33 cellular contexts compared by ENCODE assay signal in genomic region chr11:70384486-70385152, GRCh38. TPM values are rescaled to one million over a fixed set of nuclear protein-coding genes. Genes with fewer than 3 reads are reported as not detected.
A peak's percentile ranks its signal among the peaks of the same experiment; 100 is the strongest.
DNase-seq lines count a peak whose midpoint lies in the region; ATAC-seq, FAIRE-seq and TF ChIP-seq lines count a peak whose summit lies in the region.
"Had no signal": no experiment of that assay in that cellular context is flagged by ENCODE, and none has a peak within 500 bp of the region (broad histone marks: within the 10 kb centered on the region; RNA-seq: fewer than 3 reads in every experiment).

No MANE protein-coding gene starts in this region.

- no peak overlapping the region for H3K4me3 Mint-ChIP-seq in MCF 10A (ENCODE audit: unreplicated experiment)
- H3K4me3 Mint-ChIP-seq: activated naive CD8-positive, alpha-beta T cell treated with anti-CD3 and anti-CD28 coated beads, Interleukin-2, amount 50 U/mL, for 24 hours had no signal

- no peaks in the 10 kb centered on the region for H3K23me2 ChIP-seq in H1 (ENCODE audit: low read depth, low read length)

- no peaks in the 10 kb centered on the region for H3K27me3 ChIP-seq in A673 (replicated peaks; ENCODE audit: insufficient read depth, low read depth, low read length, poor library complexity)
- H3K27me3 ChIP-seq in H1 (replicated peaks in 1 of 4; ENCODE audit: control insufficient read depth in 3 of 4, extremely low read depth in 1 of 4, insufficient read depth in 3 of 4, low read length in 3 of 4) = no peaks in the 10 kb centered on the region
- H3K27me3 ChIP-seq in neuronal stem cell (ENCODE audit: control insufficient read depth in 3 of 3, insufficient read depth in 3 of 3, low read depth in 1 of 3, low read length in 3 of 3) = no peaks in the 10 kb centered on the region
- H3K27me3 ChIP-seq: esophagus squamous epithelium, Peyer's patch, SJCRH30, stomach, upper lobe of left lung had no signal

- H4K91ac ChIP-seq in H1 (replicated peaks; ENCODE audit: insufficient read length, low read length) = no peak overlapping the region
- H4K91ac ChIP-seq in neuronal stem cell (ENCODE audit: low read depth, low read length, poor library complexity) = no peak overlapping the region

- peaks cover 27% of the 10 kb centered on the region for H3K4me1 ChIP-seq in A673 (ENCODE audit: insufficient read depth, low read length, poor library complexity, severe bottlenecking)
- H3K4me1 ChIP-seq in H1 (replicated peaks in 1 of 4; ENCODE audit: control insufficient read depth in 3 of 4, insufficient read depth in 4 of 4, low read length in 3 of 4) = peaks cover 3 to 22% (median 8%) of the 10 kb centered on the region in 4 experiments; a peak in 5 of 7 replicates
- H3K4me1 ChIP-seq in neuronal stem cell (ENCODE audit: control insufficient read depth in 2 of 2, insufficient read depth in 1 of 2, low read depth in 1 of 2, low read length in 2 of 2) = peaks cover 0 to 4% of the 10 kb centered on the region in 2 donors
- H3K4me1 ChIP-seq: Caco-2, Peyer's patch, SJCRH30, upper lobe of left lung had no signal

- peak overlapping the region; percentile 24 for H3K27ac ChIP-seq in A673 (ENCODE audit: low read depth, low read length, poor library complexity, severe bottlenecking)
- peak overlapping the region; percentile 88; the same call in 1 of the 2 replicates for H3K27ac ChIP-seq in SK-N-MC
- no peak overlapping the region for H3K27ac ChIP-seq in H1 (ENCODE audit: low read depth, low read length)
- peak overlapping the region; percentile 46 for H3K27ac ChIP-seq in neuronal stem cell (replicated peaks; ENCODE audit: low read length)
- H3K27ac ChIP-seq: BLaER1 treated with 17β-estradiol and CSF1 and Interleukin-3, amounts not matched to agents 10 nM and 100 nM; coronary artery; KMS-11; Peyer's patch; SJCRH30; stomach; upper lobe of left lung had no signal

- H4K8ac ChIP-seq in H1 (ENCODE audit: extremely low read depth, insufficient read depth, low read length) = peak overlapping the region; percentile 81; the same call in 1 of the 2 replicates
- no peak overlapping the region for H4K8ac ChIP-seq in neuronal stem cell (ENCODE audit: low read depth, low read length)

- ATAC-seq in HG02588 (IDR thresholded peaks at IDR 0.05; ENCODE audit: unreplicated experiment) = no peak
- ATAC-seq: activated naive CD8-positive, alpha-beta T cell treated with anti-CD3 and anti-CD28 coated beads, Interleukin-2, amount 50 U/mL, for 24 hours; HCT116 had no signal

- TF ChIP-seq EP300 in H1 (IDR thresholded peaks at IDR 0.05; ENCODE audit: borderline replicate concordance in 1 of 2, low read depth in 2 of 2, low read length in 2 of 2) = no peak

- H2AFZ ChIP-seq in H1 (ENCODE audit: low read length) = no peak overlapping the region
- no peak overlapping the region for H2AFZ ChIP-seq in neuronal stem cell (ENCODE audit: low read length)

- H3K9me3 Mint-ChIP-seq in MCF 10A (ENCODE audit: unreplicated experiment) = no peaks in the 10 kb centered on the region
- H3K9me3 Mint-ChIP-seq: activated naive CD8-positive, alpha-beta T cell treated with anti-CD3 and anti-CD28 coated beads, Interleukin-2, amount 50 U/mL, for 24 hours had no signal

- H4K20me1 ChIP-seq in H1 (replicated peaks in 1 of 2; ENCODE audit: control insufficient read depth in 1 of 2, insufficient read depth in 2 of 2, low read length in 2 of 2) = peaks cover 5 to 13% of the 10 kb centered on the region in 2 experiments

- H3K4me3 ChIP-seq in A673 (ENCODE audit: low read depth, low read length, poor library complexity, severe bottlenecking) (no peak overlapping the region), SK-N-MC (no peak overlapping the region), H1 (ENCODE audit: extremely low read depth in 1 of 4, insufficient read depth in 2 of 4, low read depth in 3 of 4, low read length in 4 of 4) (no peak overlapping the region), neuronal stem cell (ENCODE audit: low read length in 2 of 2) (peak overlapping the region in 1 of 2 donors; percentile 10)
- H3K4me3 ChIP-seq: BLaER1 treated with 17β-estradiol and CSF1 and Interleukin-3, amounts not matched to agents 10 nM and 100 nM; coronary artery; esophagus squamous epithelium; lung; Peyer's patch; SJCRH30; skin epidermis; stomach; upper lobe of left lung had no signal

- H3K4ac ChIP-seq in H1 (replicated peaks; ENCODE audit: insufficient read length, low read depth, low read length) (no peak overlapping the region), neuronal stem cell (ENCODE audit: low read length) (no peak overlapping the region)

- H3K79me2 ChIP-seq in H1 (ENCODE audit: control insufficient read depth in 1 of 2, insufficient read depth in 2 of 2, low read length in 2 of 2) = peaks cover 0 to 3% of the 10 kb centered on the region in 2 experiments; a peak in 1 of 4 replicates

- TF ChIP-seq POLR2A in H1 (IDR thresholded peaks at IDR 0.05; ENCODE audit: control extremely low read depth in 1 of 2, low read depth in 2 of 2, low read length in 2 of 2) = peak in 1 of 2 experiments; percentile 48; a peak in 1 of 3 replicates

- H3K79me1 ChIP-seq in H1 (ENCODE audit: low read depth, low read length) (no peaks in the 10 kb centered on the region; the same call in none of the 2 replicates), neuronal stem cell (ENCODE audit: low read depth, low read length) (no peaks in the 10 kb centered on the region)

- TF ChIP-seq CTCF in A673 (conservative IDR thresholded peaks at IDR 0.05; ENCODE audit: low read depth, low read length) (no peak), H1 (IDR thresholded peaks at IDR 0.05; ENCODE audit: control extremely low read depth in 1 of 3, insufficient read depth in 1 of 3, low read depth in 1 of 3, low read length in 3 of 3) (no peak), MCF 10A (IDR thresholded peaks at IDR 0.05; ENCODE audit: unreplicated experiment) (no peak)

- peaks cover 67% of the 10 kb centered on the region for H3K36me3 Mint-ChIP-seq in MCF 10A (ENCODE audit: insufficient read depth, unreplicated experiment)

- H2BK12ac ChIP-seq in H1 (ENCODE audit: low read depth, low read length) (no peak overlapping the region), neuronal stem cell (ENCODE audit: low read length) (peak overlapping the region; percentile 85)

- DNase-seq in A673 (ENCODE audit: low spot score) (no peak), SK-N-MC (ENCODE audit: low read depth, low spot score) (no peak), H1 (ENCODE audit: low read depth in 1 of 2, low spot score in 2 of 2) (no peak), neuronal stem cell (ENCODE audit: low spot score) (no peak), GM03348 (ENCODE audit: low spot score) (no peak), MCF 10A (ENCODE audit: unreplicated experiment) (no peak), H4 (ENCODE audit: low spot score) (no peak)
- DNase-seq: activated CD8-positive, alpha-beta memory T cell treated with anti-CD3 and anti-CD28 coated beads for 24 hours; activated gamma-delta T cell treated with Interleukin-2 at 50 U/mL for 16 hours; activated naive CD8-positive, alpha-beta T cell treated with anti-CD3 and anti-CD28 coated beads, Interleukin-2, amount 50 U/mL, for 24 hours; activated T-cell treated with anti-CD3 and anti-CD28 coated beads, Interleukin-2, amount 50 U/mL, for 1 hour; Caco-2; DMS79; esophagus squamous epithelium; GDM1; kidney glomerular epithelial cell; NCI-H1417 treated with DMSO at 0.1 percent for 48 hours; NCI-H2081 treated with DMSO at 0.1 percent for 48 hours; NCI-H345; NCI-H748 treated with DMSO at 0.1 percent for 48 hours; SJCRH30; stimulated activated CD8-positive, alpha-beta memory T cell treated with anti-CD3 and anti-CD28 coated beads, Interleukin-4, amount 100 ng/mL, for 48 hours; stomach had no signal

- H3K4me2 ChIP-seq in H1 (ENCODE audit: insufficient read depth in 1 of 2, low read depth in 2 of 2, low read length in 2 of 2) = no peak overlapping the region
- H3K4me2 ChIP-seq in neuronal stem cell (ENCODE audit: insufficient read depth, low read length, poor library complexity, severe bottlenecking) = no peak overlapping the region
- H3K4me2 ChIP-seq: BLaER1 treated with 17β-estradiol and CSF1 and Interleukin-3, amounts not matched to agents 10 nM and 100 nM; KMS-11 had no signal

- H4K5ac ChIP-seq in H1 (ENCODE audit: insufficient read length, low read depth, low read length) = no peak overlapping the region

- no peak overlapping the region for H2BK20ac ChIP-seq in H1 (ENCODE audit: low read length)

- H3K27ac Mint-ChIP-seq in MCF 10A (ENCODE audit: low read depth, unreplicated experiment) = no peak overlapping the region
- H3K27ac Mint-ChIP-seq: activated naive CD8-positive, alpha-beta T cell treated with anti-CD3 and anti-CD28 coated beads, Interleukin-2, amount 50 U/mL, for 24 hours had no signal

- TF ChIP-seq RAD21 in H1 (IDR thresholded peaks at IDR 0.05 in 1 of 2, conservative IDR thresholded peaks at IDR 0.05 in 1 of 2; ENCODE audit: low read depth in 2 of 2, low read length in 2 of 2) = no peak

- POLR2A ChIA-PET in A673 (lab: Charles Lee; ENCODE audit: low non-redundant PET) = no interaction called here
- POLR2A ChIA-PET in H1 (lab: Charles Lee; ENCODE audit: partially characterized antibody) = interaction anchor here (0.6 to 1.1 kb wide), 3 partner anchors 13 to 36 kb away, joined by 3 to 4 read pairs (median 3); partner anchors contain the start of gene CTTN
- POLR2A ChIA-PET in MCF 10A (lab: Yijun Ruan, JAX) = interaction anchor here (1.7 kb wide), 1 partner anchor 15 kb away, joined by 4 read pairs; no protein-coding TSS in a partner anchor

- peaks cover 48% of the 10 kb centered on the region for H3K36me3 ChIP-seq in A673 (ENCODE audit: insufficient read depth, low read length, poor library complexity, severe bottlenecking)
- H3K36me3 ChIP-seq in SK-N-MC (ENCODE audit: insufficient read depth, low read length) = peaks cover 47% of the 10 kb centered on the region
- peaks cover 0 to 41% (median 2%) of the 10 kb centered on the region in 4 experiments; a peak in 5 of 8 replicates for H3K36me3 ChIP-seq in H1 (ENCODE audit: control insufficient read depth in 2 of 4, insufficient read depth in 4 of 4, low read length in 3 of 4)
- H3K36me3 ChIP-seq in neuronal stem cell (replicated peaks in 1 of 2; ENCODE audit: control insufficient read depth in 2 of 2, insufficient read depth in 2 of 2, low read length in 2 of 2) = peaks cover 12 to 70% of the 10 kb centered on the region in 2 donors

- no peak overlapping the region for H3K56ac ChIP-seq in H1 (replicated peaks; ENCODE audit: insufficient read length, low read depth, low read length)

- 93% methylated on average over 21 of the region's 21 CpGs; no CpG with 5 or more reads in 1 of the 2 experiments for WGBS in H1 (ENCODE audit: extremely low coverage in 1 of 2, insufficient coverage in 1 of 2, insufficient read length in 1 of 2, insufficient replicate concordance in 2 of 2, low coverage in 1 of 2, low lambda C conversion rate in 2 of 2, missing lambda C conversion rate in 1 of 2), 2 experiments
- no CpG with 5 or more reads among the region's 21 CpGs for WGBS in neuronal stem cell (ENCODE audit: extremely low coverage in 2 of 2, insufficient read length in 2 of 2, insufficient replicate concordance in 1 of 2), 2 donors

- H3K23ac ChIP-seq in H1 (ENCODE audit: insufficient read length) (no peak overlapping the region), neuronal stem cell (ENCODE audit: low read depth, low read length, poor library complexity) (peak overlapping the region; percentile 60)

- FAIRE-seq in H1 (lab: Jason Lieb, UNC) = no peak
- FAIRE-seq: HTR-8/SVneo had no signal

- H3K27me3 Mint-ChIP-seq in MCF 10A (ENCODE audit: insufficient read depth, unreplicated experiment) = no peaks in the 10 kb centered on the region

- no peak overlapping the region for H2AK5ac ChIP-seq in H1 (ENCODE audit: low read depth, low read length)
- no peak overlapping the region for H2AK5ac ChIP-seq in neuronal stem cell (ENCODE audit: low read depth, low read length)

- no TSS peak for BruUV-seq in A673 (replicated peaks; lab: Mats Ljungman, UMichigan)
- no TSS peak for BruUV-seq in MCF 10A (replicated peaks; lab: Mats Ljungman, UMichigan)

- H2BK15ac ChIP-seq in H1 (ENCODE audit: low read length) (no peak overlapping the region), neuronal stem cell (ENCODE audit: low read length) (no peak overlapping the region)

- H3K9me3 ChIP-seq in A673 (ENCODE audit: low read depth, low read length, poor library complexity, severe bottlenecking) = no peaks in the 10 kb centered on the region
- no peaks in the 10 kb centered on the region for H3K9me3 ChIP-seq in SK-N-MC (ENCODE audit: low read depth, low read length)
- no peaks in the 10 kb centered on the region for H3K9me3 ChIP-seq in H1 (ENCODE audit: insufficient read depth in 2 of 2, low read depth in 1 of 2, low read length in 1 of 2)
- H3K9me3 ChIP-seq in neuronal stem cell (replicated peaks in 1 of 2; ENCODE audit: control insufficient read depth in 2 of 2, insufficient read depth in 1 of 2, low read depth in 1 of 2, low read length in 2 of 2) = no peaks in the 10 kb centered on the region
- H3K9me3 ChIP-seq: BLaER1 treated with 17β-estradiol and CSF1 and Interleukin-3, amounts not matched to agents 10 nM and 100 nM; Caco-2; esophagus squamous epithelium; Peyer's patch; SJCRH30; stomach; upper lobe of left lung had no signal

- no peak overlapping the region for H3K9ac ChIP-seq in SK-N-MC (ENCODE audit: insufficient read length)
- no peak overlapping the region for H3K9ac ChIP-seq in H1 (replicated peaks in 1 of 4; ENCODE audit: extremely low read depth in 1 of 4, low read depth in 3 of 4, low read length in 3 of 4)
- H3K9ac ChIP-seq in neuronal stem cell (ENCODE audit: low read depth, low read length, poor library complexity) = peak overlapping the region; percentile 30
- H3K9ac ChIP-seq: BLaER1 treated with 17β-estradiol and CSF1 and Interleukin-3, amounts not matched to agents 10 nM and 100 nM; KMS-11 had no signal

- no peak overlapping the region for H2BK120ac ChIP-seq in H1 (replicated peaks; ENCODE audit: low read depth, low read length)
- H2BK120ac ChIP-seq in neuronal stem cell (ENCODE audit: low read depth, low read length) = no peak overlapping the region

- 0 out of 2 replicates have a peak overlapping the region, but pooled peaks have one; percentile 22 for H3K18ac ChIP-seq in H1 (ENCODE audit: extremely low read depth, low read length)
- no peak overlapping the region for H3K18ac ChIP-seq in neuronal stem cell (ENCODE audit: low read length)

- CTCF ChIA-PET in A673 (lab: Charles Lee) = no interaction called here
- CTCF ChIA-PET in H1 (lab: Charles Lee; ENCODE audit: partially characterized antibody) = interaction anchor here (0.9 to 1.4 kb wide), 3 partner anchors 10 to 24 kb away, joined by 3 read pairs; no protein-coding TSS in a partner anchor
- CTCF ChIA-PET in MCF 10A (lab: Yijun Ruan, JAX) = interaction anchor here (0.7 to 1.5 kb wide), 2 partner anchors 11 to 12 kb away, joined by 3 to 4 read pairs; no protein-coding TSS in a partner anchor

- H2BK5ac ChIP-seq in H1 (ENCODE audit: low read depth, low read length) (peak overlapping the region; percentile 63), neuronal stem cell (ENCODE audit: low read length) (peak overlapping the region; percentile 33)

- H3K14ac ChIP-seq in H1 (ENCODE audit: insufficient read length) = no peak overlapping the region
- peak overlapping the region; percentile 4 for H3K14ac ChIP-seq in neuronal stem cell (ENCODE audit: low read length)

- no peaks in the 10 kb centered on the region for H3K4me1 Mint-ChIP-seq in MCF 10A (ENCODE audit: insufficient read depth, unreplicated experiment)

- intact Hi-C loops in A673 (cut with micrococcal nuclease; ENCODE audit: unreplicated experiment) = no loop called here
- intact Hi-C loops in MCF 10A (cut with micrococcal nuclease) = no loop called here

RNA-seq across cellular contexts. Expression of gene CTTN, which starts 13.7 kb away (rescaled TPM):
- total RNA-seq in A673 (2021) (247 TPM in 2 replicates), MCF 10A (2022) (264 and 294 TPM in 2 replicates)
- total RNA-seq in H1 (2021; fragmentation: NEBNext Ultra II Directional; extraction: Animal tissue kit (Norgen Biotek cat#: 25700)) = 207 and 216 TPM in 2 replicates
- polyA plus RNA-seq in H1 (2011; rRNA removed) = 84.6 and 125 TPM in 2 replicates
- 128 TPM for polyA plus RNA-seq in H1 (2011; cell fraction: cytosol; rRNA removed)
- 425 TPM for polyA plus RNA-seq in H1 (2011; cell fraction: nucleus; rRNA removed)
- polyA plus RNA-seq in H1 (2012, experiment 1 of 2) = 187 to 200 TPM (median 193 TPM) in 4 replicates
- 30.1 TPM for polyA plus RNA-seq in H1 (2012, experiment 2 of 2)
- 117 TPM for polyA plus RNA-seq in H1 (2013, experiment 1 of 2)
- 107 TPM for polyA plus RNA-seq in H1 (2013, experiment 2 of 2)
- 145 and 156 TPM in 2 replicates for polyA minus RNA-seq in H1 (2011; rRNA and poly(A)+ RNA removed)
- polyA minus RNA-seq in H1 (2011; cell fraction: cytosol; rRNA and poly(A)+ RNA removed) = 92.5 TPM
- 161 TPM for polyA minus RNA-seq in H1 (2011; cell fraction: nucleus; rRNA and poly(A)+ RNA removed)
- polyA plus RNA-seq in neuronal stem cell (2013, experiment 1 of 2) = 79.2 TPM
- 79.5 TPM for polyA plus RNA-seq in neuronal stem cell (2013, experiment 2 of 2)
- total RNA-seq in H4 (2014; rRNA removed; shearing (Covaris generic)) = 118 and 177 TPM in 2 replicates
